24 cellular contexts compared by ENCODE assay signal in the genomic region with DNA sequence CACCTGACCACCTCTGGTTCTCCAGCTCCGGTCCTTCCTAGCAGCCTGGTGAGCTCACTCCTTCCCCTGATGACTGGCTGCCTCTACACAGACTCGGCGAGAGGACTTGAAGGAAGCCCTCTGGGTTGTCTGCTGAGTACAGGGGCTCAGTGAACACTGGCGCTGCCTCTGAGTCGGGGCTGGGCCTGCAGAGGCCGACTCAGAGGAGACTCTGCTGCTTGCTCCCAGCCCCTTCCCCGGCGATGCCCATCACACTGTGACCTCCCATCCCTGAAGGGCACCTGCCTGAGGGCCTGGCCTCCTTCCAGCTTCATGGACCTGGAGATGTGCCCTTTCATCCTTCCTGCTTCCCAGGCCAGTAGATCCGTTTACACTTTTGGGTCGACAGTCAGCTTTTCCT. TPM values are rescaled to one million over a fixed set of nuclear protein-coding genes. Genes with fewer than 3 reads are reported as not detected.
DNase-seq lines count a peak whose midpoint lies in the region; ATAC-seq and TF ChIP-seq lines count a peak whose summit lies in the region.
"Had no signal": no experiment of that assay in that cellular context is flagged by ENCODE, and none has a peak within 500 bp of the region (broad histone marks: within the 10 kb centered on the region; RNA-seq: fewer than 3 reads in every experiment).

No MANE protein-coding gene starts in this region.

- in situ Hi-C loops in HAP-1 (cut with MboI; ENCODE audit: low sequenced_read_pairs), result no loop called here

- H2BK15ac ChIP-seq in neuronal stem cell (ENCODE audit: low read length), result no peak overlapping the region

- H2BK12ac ChIP-seq in neuronal stem cell (ENCODE audit: low read length), result no peak overlapping the region

- H3K4ac ChIP-seq in neuronal stem cell (ENCODE audit: low read length), result peak overlapping the region; percentile 4

- no peak overlapping the region for H3K23ac ChIP-seq in neuronal stem cell (ENCODE audit: low read depth, low read length, poor library complexity)

- H2BK5ac ChIP-seq in neuronal stem cell (ENCODE audit: low read length), result peak overlapping the region; percentile 19

- H3K36me3 ChIP-seq in NT2/D1 (ENCODE audit: insufficient read depth, insufficient read length, low read length) (no peaks in the 10 kb centered on the region), neuronal stem cell (replicated peaks in 1 of 2; ENCODE audit: control insufficient read depth in 2 of 2, insufficient read depth in 2 of 2, low read length in 2 of 2) (peaks cover 24 to 65% of the 10 kb centered on the region in 2 donors), HAP-1 (replicated peaks) (no peaks in the 10 kb centered on the region), SJCRH30 (no peaks in the 10 kb centered on the region)
- H3K36me3 ChIP-seq: thyroid gland had no signal

- H2AK5ac ChIP-seq in neuronal stem cell (ENCODE audit: low read depth, low read length), result peak overlapping the region; percentile 32

- H3K27me3 ChIP-seq in NT2/D1 (ENCODE audit: insufficient read depth, insufficient read length) (no peaks in the 10 kb centered on the region), neuronal stem cell (ENCODE audit: control insufficient read depth in 3 of 3, insufficient read depth in 3 of 3, low read depth in 1 of 3, low read length in 3 of 3) (no peaks in the 10 kb centered on the region), HAP-1 (ENCODE audit: low read depth) (no peaks in the 10 kb centered on the region), SJCRH30 (no peaks in the 10 kb centered on the region; the same call in 1 of the 2 replicates)
- H3K27me3 ChIP-seq: thyroid gland had no signal

- peak; percentile 33 for DNase-seq in GM20000 (ENCODE audit: low spot score)
- no peak for DNase-seq in NT2/D1 (ENCODE audit: low read depth, low spot score)
- DNase-seq in left lobe of liver (ENCODE audit: low spot score), result no peak
- no peak for DNase-seq in neuronal stem cell (ENCODE audit: low spot score)
- DNase-seq in HAP-1 (ENCODE audit: low spot score in 2 of 2), result no peak
- no peak for DNase-seq in SJCRH30
- DNase-seq: activated CD4-positive, alpha-beta T cell treated with anti-CD3 and anti-CD28 coated beads, Interleukin-2, amount 10 ng/mL, durations not matched to agents 7 days and 5 days; activated CD8-positive, alpha-beta memory T cell treated with anti-CD3 and anti-CD28 coated beads, Interleukin-2, amount 10 ng/mL, durations not matched to agents 7 days and 5 days; activated naive CD4-positive, alpha-beta T cell treated with anti-CD3 and anti-CD28 coated beads, Interleukin-2, amount 50 U/mL, for 16 hours; kidney; lower lobe of right lung; NCI-H1694 treated with DMSO at 0.1 percent for 48 hours; NCI-H2171; NCI-H524 treated with DMSO at 0.1 percent for 48 hours; stimulated activated CD4-positive, alpha-beta T cell treated with anti-CD3 and anti-CD28 coated beads, Interleukin-4, amount 100 ng/mL, for 24 hours; stimulated activated naive CD4-positive, alpha-beta T cell; T-helper 2 cell had no signal

- H3K4me1 ChIP-seq in NT2/D1 (ENCODE audit: insufficient read depth, insufficient read length), result peaks cover 40% of the 10 kb centered on the region
- peaks cover 23 to 39% of the 10 kb centered on the region in 2 donors for H3K4me1 ChIP-seq in neuronal stem cell (ENCODE audit: control insufficient read depth in 2 of 2, insufficient read depth in 1 of 2, low read depth in 1 of 2, low read length in 2 of 2)
- peaks cover 4% of the 10 kb centered on the region; the same call in 1 of the 2 replicates for H3K4me1 ChIP-seq in HAP-1
- peaks cover 20% of the 10 kb centered on the region for H3K4me1 ChIP-seq in SJCRH30

- H3K9me3 ChIP-seq in NT2/D1 (ENCODE audit: insufficient read depth, low read length) (no peaks in the 10 kb centered on the region), neuronal stem cell (replicated peaks in 1 of 2; ENCODE audit: control insufficient read depth in 2 of 2, insufficient read depth in 1 of 2, low read depth in 1 of 2, low read length in 2 of 2) (no peaks in the 10 kb centered on the region), HAP-1 (no peaks in the 10 kb centered on the region), SJCRH30 (replicated peaks) (no peaks in the 10 kb centered on the region)
- H3K9me3 ChIP-seq: lower lobe of right lung, thyroid gland had no signal

- H3K27ac ChIP-seq in neuronal stem cell (replicated peaks; ENCODE audit: low read length), result peak overlapping the region; percentile 35
- H3K27ac ChIP-seq in SJCRH30, result no peak overlapping the region
- H3K27ac ChIP-seq: lower lobe of right lung, SK-N-MC, thyroid gland had no signal

- H3K4me3 ChIP-seq in NT2/D1 (ENCODE audit: insufficient read length, low read depth) (no peak overlapping the region), neuronal stem cell (ENCODE audit: low read length in 2 of 2) (no peak overlapping the region), HAP-1 (no peak overlapping the region), SJCRH30 (no peak overlapping the region)
- H3K4me3 ChIP-seq: lower lobe of right lung, SK-N-MC, thyroid gland had no signal

- H3K18ac ChIP-seq in neuronal stem cell (ENCODE audit: low read length), result peak overlapping the region; percentile 86

- no peak overlapping the region for H3K14ac ChIP-seq in neuronal stem cell (ENCODE audit: low read length)

- no peak overlapping the region for H2AFZ ChIP-seq in neuronal stem cell (ENCODE audit: low read length)

- TF ChIP-seq CTCF in GM20000 (IDR thresholded peaks at IDR 0.05; ENCODE audit: extremely low read depth, missing control alignments), result no peak

- H2BK120ac ChIP-seq in neuronal stem cell (ENCODE audit: low read depth, low read length), result no peak overlapping the region

- no peak overlapping the region for H3K4me2 ChIP-seq in neuronal stem cell (ENCODE audit: insufficient read depth, low read length, poor library complexity, severe bottlenecking)

- H3K79me1 ChIP-seq in neuronal stem cell (ENCODE audit: low read depth, low read length), result peaks cover 20% of the 10 kb centered on the region

- no CpG with 5 or more reads among the region's 10 CpGs for WGBS in neuronal stem cell (ENCODE audit: extremely low coverage in 2 of 2, insufficient read length in 2 of 2, insufficient replicate concordance in 1 of 2), 2 donors

- peak; percentile 6 for ATAC-seq in left lobe of liver
- ATAC-seq in GM19463 (IDR thresholded peaks at IDR 0.05; ENCODE audit: unreplicated experiment), result no peak
- ATAC-seq in HG02970 (IDR thresholded peaks at IDR 0.05; ENCODE audit: low FRiP score, unreplicated experiment), result no peak
- ATAC-seq: activated CD8-positive, alpha-beta memory T cell treated with anti-CD3 and anti-CD28 coated beads, Interleukin-2, amount 10 ng/mL, durations not matched to agents 7 days and 5 days; lower lobe of right lung had no signal

- H3K9ac ChIP-seq in NT2/D1 (ENCODE audit: insufficient read length, low read depth) (peak overlapping the region; percentile 12), neuronal stem cell (ENCODE audit: low read depth, low read length, poor library complexity) (no peak overlapping the region)

- H4K91ac ChIP-seq in neuronal stem cell (ENCODE audit: low read depth, low read length, poor library complexity), result no peak overlapping the region

- H4K8ac ChIP-seq in neuronal stem cell (ENCODE audit: low read depth, low read length), result no peak overlapping the region

RNA-seq across cellular contexts. Expression of a gene that starts 22.0 kb away (rescaled TPM):
- not detected for total RNA-seq in left lobe of liver
- 41.7 TPM for polyA plus RNA-seq in neuronal stem cell (2013, experiment 1 of 2)
- 41.7 TPM for polyA plus RNA-seq in neuronal stem cell (2013, experiment 2 of 2)
- 0.08 TPM in 1 of 2 replicates, not detected in the other for total RNA-seq in SJCRH30 (2014; rRNA removed; shearing (Covaris generic))
- total RNA-seq: activated CD4-positive, alpha-beta T cell treated with anti-CD3 and anti-CD28 coated beads, Interleukin-2, amount 10 ng/mL, durations not matched to agents 7 days and 5 days; activated CD8-positive, alpha-beta memory T cell treated with anti-CD3 and anti-CD28 coated beads, Interleukin-2, amount 10 ng/mL, durations not matched to agents 7 days and 5 days; cardiac septum; dermis microvascular lymphatic vessel endothelial cell; lower lobe of right lung had no signal
- polyA plus RNA-seq: CD14-positive monocyte had no signal
